10 cellular contexts compared by ENCODE assay signal in genomic region chr4:1323635-1324442, GRCh38. TPM values are rescaled to one million over a fixed set of nuclear protein-coding genes. Genes with fewer than 3 reads are reported as not detected.
DNase-seq lines count a peak whose midpoint lies in the region; FAIRE-seq and TF ChIP-seq lines count a peak whose summit lies in the region.
"Had no signal": no experiment of that assay in that cellular context is flagged by ENCODE, and none has a peak within 500 bp of the region (broad histone marks: within the 10 kb centered on the region; RNA-seq: fewer than 3 reads in every experiment).

No MANE protein-coding gene starts in this region.

- no peaks in the 10 kb centered on the region for H3K9me3 Mint-ChIP-seq in astrocyte (ENCODE audit: unreplicated experiment)
- H3K9me3 Mint-ChIP-seq: natural killer cell treated with Interleukin-12 subunit alpha and Interleukin-12 subunit beta and Interleukin-15 and Interleukin-18, amount 100 ng/mL, for 72 hours had no signal

- dilution Hi-C loops in keratinocyte (cut with MboI; ENCODE audit: extremely low pct_ligation_motif_present, low sequenced_read_pairs): no loop called here

- peak overlapping the region; percentile 68 for H3K9ac ChIP-seq in astrocyte (ENCODE audit: low read length)
- H3K9ac ChIP-seq in keratinocyte (ENCODE audit: control insufficient read depth, extremely low read depth, insufficient read depth, low read length): peak overlapping the region; percentile 52

- no peaks in the 10 kb centered on the region for H3K9me1 ChIP-seq in keratinocyte (ENCODE audit: control insufficient read depth, extremely low read depth, insufficient read depth, low read length)

- peaks cover 2% of the 10 kb centered on the region for H3K36me3 ChIP-seq in astrocyte (ENCODE audit: insufficient read depth, low read length)
- peaks cover 25 to 45% of the 10 kb centered on the region in 2 experiments for H3K36me3 ChIP-seq in keratinocyte (ENCODE audit: control insufficient read depth in 2 of 2, extremely low read depth in 1 of 2, insufficient read depth in 2 of 2, low read length in 2 of 2)

- peaks cover 47% of the 10 kb centered on the region for H3K9me3 ChIP-seq in AG04450 (ENCODE audit: control insufficient read depth, insufficient read depth, low read length)
- peaks cover 12% of the 10 kb centered on the region for H3K9me3 ChIP-seq in astrocyte (ENCODE audit: insufficient read depth, low read depth, low read length)
- H3K9me3 ChIP-seq in keratinocyte (ENCODE audit: control insufficient read depth, low read depth, low read length): peaks cover 2% of the 10 kb centered on the region

- no peaks in the 10 kb centered on the region for H3K27me3 Mint-ChIP-seq in astrocyte (ENCODE audit: low read depth, unreplicated experiment)
- H3K27me3 Mint-ChIP-seq: natural killer cell treated with Interleukin-12 subunit alpha and Interleukin-12 subunit beta and Interleukin-15 and Interleukin-18, amount 100 ng/mL, for 72 hours had no signal

- H3K79me2 ChIP-seq in astrocyte (ENCODE audit: insufficient read depth, low read length) (peaks cover 29% of the 10 kb centered on the region), keratinocyte (ENCODE audit: control insufficient read depth, insufficient read depth, low read length) (peaks cover 31% of the 10 kb centered on the region)

- H3K27ac ChIP-seq in AG04450 (ENCODE audit: low read depth, low read length) (peak overlapping the region; percentile 95), astrocyte (ENCODE audit: low read depth, low read length) (peak overlapping the region; percentile 93), keratinocyte (ENCODE audit: control insufficient read depth, insufficient read depth, low read length) (peak overlapping the region; percentile 80)
- H3K27ac ChIP-seq: dorsolateral prefrontal cortex had no signal

- CTCF ChIA-PET in AG04450 (lab: Charles Lee): interaction anchor here (0.7 kb wide), 1 partner anchor 56 kb away, joined by 3 read pairs; no protein-coding TSS in a partner anchor

- H3K36me3 Mint-ChIP-seq in astrocyte (ENCODE audit: low read depth, unreplicated experiment): peaks cover 15% of the 10 kb centered on the region
- H3K36me3 Mint-ChIP-seq: natural killer cell treated with Interleukin-12 subunit alpha and Interleukin-12 subunit beta and Interleukin-15 and Interleukin-18, amount 100 ng/mL, for 72 hours had no signal

- no peak for TF ChIP-seq CTCF in AG04450 (IDR thresholded peaks at IDR 0.05; ENCODE audit: low read depth, low read length)
- no peak for TF ChIP-seq CTCF in astrocyte (IDR thresholded peaks at IDR 0.05; ENCODE audit: insufficient read depth, low read depth, low read length)
- no peak for TF ChIP-seq CTCF in keratinocyte (optimal IDR thresholded peaks at IDR 0.05 in 1 of 3, IDR thresholded peaks at IDR 0.05 in 1 of 3, conservative IDR thresholded peaks at IDR 0.05 in 1 of 3; ENCODE audit: extremely low read depth in 1 of 3, insufficient read depth in 2 of 3, low read length in 3 of 3)
- TF ChIP-seq CTCF in GM13976 (IDR thresholded peaks at IDR 0.05; ENCODE audit: borderline replicate concordance, control extremely low read depth, extremely low read depth, insufficient read depth, missing control alignments): no peak

- POLR2A ChIA-PET in AG04450 (lab: Yijun Ruan, JAX): no interaction called here

- H3K4me3 Mint-ChIP-seq in astrocyte (ENCODE audit: unreplicated experiment): no peak overlapping the region
- H3K4me3 Mint-ChIP-seq: natural killer cell treated with Interleukin-12 subunit alpha and Interleukin-12 subunit beta and Interleukin-15 and Interleukin-18, amount 100 ng/mL, for 72 hours had no signal

- H3K27ac Mint-ChIP-seq in astrocyte (ENCODE audit: unreplicated experiment): no peak overlapping the region
- H3K27ac Mint-ChIP-seq: natural killer cell treated with Interleukin-12 subunit alpha and Interleukin-12 subunit beta and Interleukin-15 and Interleukin-18, amount 100 ng/mL, for 72 hours had no signal

- FAIRE-seq in astrocyte (lab: Jason Lieb, UNC): peak; percentile 84
- peak; percentile 97 for FAIRE-seq in keratinocyte (lab: Jason Lieb, UNC)

- H3K4me3 ChIP-seq in AG04450 (ENCODE audit: low read depth, low read length): no peak overlapping the region
- no peak overlapping the region for H3K4me3 ChIP-seq in astrocyte (ENCODE audit: insufficient read depth, low read depth, low read length)
- peak overlapping the region in 1 of 3 experiments; percentile 32 for H3K4me3 ChIP-seq in keratinocyte (ENCODE audit: control insufficient read depth in 2 of 3, extremely low read depth in 1 of 3, insufficient read depth in 2 of 3, low read depth in 1 of 3, low read length in 3 of 3)
- H3K4me3 ChIP-seq: dorsolateral prefrontal cortex had no signal

- H4K20me1 ChIP-seq in astrocyte (ENCODE audit: insufficient read depth, low read length): peaks cover 30% of the 10 kb centered on the region
- no peaks in the 10 kb centered on the region for H4K20me1 ChIP-seq in keratinocyte (ENCODE audit: control insufficient read depth, extremely low read depth, insufficient read depth, low read length)

- H3K27me3 ChIP-seq in AG04450 (ENCODE audit: control insufficient read depth, insufficient read depth, low read length) (no peaks in the 10 kb centered on the region), astrocyte (ENCODE audit: insufficient read depth, low read length) (no peaks in the 10 kb centered on the region), keratinocyte (ENCODE audit: control insufficient read depth, extremely low read depth, insufficient read depth, low read length) (no peaks in the 10 kb centered on the region)
- H3K27me3 ChIP-seq: dorsolateral prefrontal cortex had no signal

- H3K4me1 ChIP-seq in astrocyte (ENCODE audit: insufficient read depth, low read length): peaks cover 17% of the 10 kb centered on the region
- peaks cover 36% of the 10 kb centered on the region for H3K4me1 ChIP-seq in keratinocyte (ENCODE audit: control insufficient read depth, extremely low read depth, insufficient read depth, low read length)

- H2AFZ ChIP-seq in astrocyte (ENCODE audit: low read depth, low read length): no peak overlapping the region
- no peak overlapping the region for H2AFZ ChIP-seq in keratinocyte (ENCODE audit: control insufficient read depth, low read length)

- H3K4me2 ChIP-seq in astrocyte (ENCODE audit: low read length) (peak overlapping the region; percentile 68), keratinocyte (ENCODE audit: control insufficient read depth, extremely low read depth, insufficient read depth, low read depth, low read length) (peak overlapping the region; percentile 56)

- H3K4me1 Mint-ChIP-seq in astrocyte (ENCODE audit: low read depth, unreplicated experiment): no peaks in the 10 kb centered on the region

- in situ Hi-C loops in GM13976 (cut with MboI; ENCODE audit: low sequenced_read_pairs, unreplicated experiment): no loop called here

- peak; percentile 87 for DNase-seq in AG04450 (ENCODE audit: low read depth, low spot score)
- DNase-seq in HS-5 (ENCODE audit: low read depth): peak; percentile 79
- DNase-seq in astrocyte (ENCODE audit: low read depth): peak; percentile 99
- peak; percentile 99 for DNase-seq in keratinocyte (ENCODE audit: low read depth, low spot score)
- DNase-seq in epidermal melanocyte (ENCODE audit: insufficient read length, low spot score): no peak
- DNase-seq in GM13976 (ENCODE audit: low spot score): no peak
- DNase-seq in DMS153 (lab: John Stamatoyannopoulos, UW): no peak
- no peak for DNase-seq in NCI-H748 (lab: John Stamatoyannopoulos, UW; ENCODE audit: unreplicated experiment)

RNA-seq across cellular contexts. Expression of gene UVSSA, which starts 23.2 kb away (rescaled TPM):
- polyA plus RNA-seq in AG04450 (2011; rRNA removed): 4.9 and 5.2 TPM in 2 replicates
- 4.0 and 4.6 TPM in 2 replicates for polyA minus RNA-seq in AG04450 (2011; rRNA and poly(A)+ RNA removed)
- 14.2 and 14.8 TPM in 2 replicates for total RNA-seq in astrocyte
- polyA plus RNA-seq in keratinocyte: 4.3 to 6.2 TPM (median 4.7 TPM) in 3 replicates
- polyA plus RNA-seq in keratinocyte (2011; ENCODE audit: low read depth): 2.1 TPM
- 2.9 and 4.5 TPM in 2 replicates for polyA plus RNA-seq in keratinocyte (2011; cell fraction: cytosol; rRNA removed)
- polyA plus RNA-seq in keratinocyte (2011; cell fraction: nucleus; rRNA removed): 22.8 and 31.7 TPM in 2 replicates
- 5.5 and 6.2 TPM in 2 replicates for polyA plus RNA-seq in keratinocyte (2012; ENCODE audit: low replicate concordance)
- 8.6 to 12.1 TPM (median 10.3 TPM) in 3 replicates for polyA minus RNA-seq in keratinocyte
- polyA minus RNA-seq in keratinocyte (2011; cell fraction: cytosol; rRNA and poly(A)+ RNA removed): 6.7 TPM
- polyA minus RNA-seq in keratinocyte (2011; cell fraction: nucleus; rRNA and poly(A)+ RNA removed): 15.9 and 20.5 TPM in 2 replicates

RNA-seq across cellular contexts. Expression of gene MAEA, which starts 34.1 kb away (rescaled TPM):
- polyA plus RNA-seq in AG04450 (2011; rRNA removed) (73.3 and 77.6 TPM in 2 replicates), keratinocyte (89.7 to 106 TPM (median 106 TPM) in 3 replicates)
- polyA minus RNA-seq in AG04450 (2011; rRNA and poly(A)+ RNA removed): 41.7 and 58.2 TPM in 2 replicates
- total RNA-seq in astrocyte: 73.3 and 79.3 TPM in 2 replicates
- polyA plus RNA-seq in keratinocyte (2011; ENCODE audit: low read depth): 73.2 TPM
- 61.8 and 93.8 TPM in 2 replicates for polyA plus RNA-seq in keratinocyte (2011; cell fraction: cytosol; rRNA removed)
- 139 and 153 TPM in 2 replicates for polyA plus RNA-seq in keratinocyte (2011; cell fraction: nucleus; rRNA removed)
- 47.3 and 90.6 TPM in 2 replicates for polyA plus RNA-seq in keratinocyte (2012; ENCODE audit: low replicate concordance)
- polyA minus RNA-seq in keratinocyte: 54.2 to 174 TPM (median 60.2 TPM) in 3 replicates
- 148 TPM for polyA minus RNA-seq in keratinocyte (2011; cell fraction: cytosol; rRNA and poly(A)+ RNA removed)
- polyA minus RNA-seq in keratinocyte (2011; cell fraction: nucleus; rRNA and poly(A)+ RNA removed): 90.4 and 91.3 TPM in 2 replicates

Comparison
In these comparisons a context has a peak if more than half of its experiments do, and no peak if none do; other contexts are left out.
1. DNase-seq: peak in AG04450 (single experiment), HS-5 (single experiment), astrocyte (single experiment) and keratinocyte (single experiment); none in epidermal melanocyte (single experiment), GM13976 (single experiment), DMS153 (single experiment) and NCI-H748 (single experiment).
2. Peak in every context shown above with its lines, with median percentiles within 50 percentile points of each other: H3K27ac ChIP-seq.